In the genomic region with DNA sequence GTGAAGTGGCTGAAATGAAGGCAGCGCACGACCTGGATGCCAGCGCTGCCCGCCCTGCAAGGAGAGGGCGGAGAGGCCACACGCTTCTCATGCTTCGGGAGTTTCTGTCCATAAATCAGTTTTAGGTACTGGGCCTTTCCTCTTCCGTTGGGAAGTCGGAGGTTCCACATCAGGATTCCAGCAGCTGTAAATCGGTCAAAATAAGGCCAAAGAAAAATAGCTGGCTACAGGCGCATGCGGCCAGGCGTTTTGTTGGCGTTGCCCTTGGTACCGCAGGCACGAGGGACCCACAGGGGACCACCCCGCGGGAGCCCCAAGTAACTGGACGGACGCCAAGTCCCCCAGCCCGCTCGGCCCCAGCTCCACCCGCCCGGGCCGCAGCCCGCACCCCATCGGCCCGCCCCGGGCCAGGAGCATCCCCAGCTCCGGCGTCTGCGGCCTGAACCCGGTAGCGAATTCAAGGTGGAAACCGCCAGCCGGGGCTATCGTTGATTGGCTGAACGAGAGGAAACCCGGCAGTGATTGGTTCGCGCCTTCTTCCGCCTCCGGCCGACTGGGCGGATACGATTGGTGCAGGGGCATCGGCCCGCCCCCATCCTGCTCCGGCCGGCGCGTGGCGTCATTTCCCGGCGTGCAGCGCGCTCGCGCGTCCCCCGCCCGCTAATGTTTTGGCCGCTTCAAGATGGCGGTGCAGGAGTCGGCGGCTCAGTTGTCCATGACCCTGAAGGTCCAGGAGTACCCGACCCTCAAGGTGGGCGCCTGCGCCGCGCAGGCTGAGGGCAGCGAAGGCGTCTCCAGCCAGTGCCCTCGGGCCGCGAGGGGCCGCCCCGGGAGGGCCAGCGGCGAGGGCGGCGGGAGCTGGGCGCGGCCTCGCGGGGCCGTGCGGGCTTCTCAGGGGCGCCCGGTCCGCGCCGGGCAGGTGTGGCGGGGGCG, we compare ENCODE assay signal across 1 cellular context.
TF ChIP-seq lines count a peak whose summit lies in the region.

Gene MAEA, plus strand, starts transcription at position 660 of the 933 bp plus-strand sequence. Its CDS starts 23 bp downstream, at position 683.

TF ChIP-seq in GM12878, 131 proteins besides CTCF, POLR2A, EP300 and RAD21 (continued from another document and continues in another):
- TF ChIP-seq, protein P1, sequence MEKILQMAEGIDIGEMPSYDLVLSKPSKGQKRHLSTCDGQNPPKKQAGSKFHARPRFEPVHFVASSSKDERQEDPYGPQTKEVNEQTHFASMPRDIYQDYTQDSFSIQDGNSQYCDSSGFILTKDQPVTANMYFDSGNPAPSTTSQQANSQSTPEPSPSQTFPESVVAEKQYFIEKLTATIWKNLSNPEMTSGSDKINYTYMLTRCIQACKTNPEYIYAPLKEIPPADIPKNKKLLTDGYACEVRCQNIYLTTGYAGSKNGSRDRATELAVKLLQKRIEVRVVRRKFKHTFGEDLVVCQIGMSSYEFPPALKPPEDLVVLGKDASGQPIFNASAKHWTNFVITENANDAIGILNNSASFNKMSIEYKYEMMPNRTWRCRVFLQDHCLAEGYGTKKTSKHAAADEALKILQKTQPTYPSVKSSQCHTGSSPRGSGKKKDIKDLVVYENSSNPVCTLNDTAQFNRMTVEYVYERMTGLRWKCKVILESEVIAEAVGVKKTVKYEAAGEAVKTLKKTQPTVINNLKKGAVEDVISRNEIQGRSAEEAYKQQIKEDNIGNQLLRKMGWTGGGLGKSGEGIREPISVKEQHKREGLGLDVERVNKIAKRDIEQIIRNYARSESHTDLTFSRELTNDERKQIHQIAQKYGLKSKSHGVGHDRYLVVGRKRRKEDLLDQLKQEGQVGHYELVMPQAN (conservative IDR thresholded peaks at IDR 0.05): peak; percentile 97
- TF ChIP-seq CBX5 (IDR thresholded peaks at IDR 0.05; ENCODE audit: low read depth) (no peak), TCF12 (IDR thresholded peaks at IDR 0.05; ENCODE audit: low read depth, low read length) (no peak), MEF2B (IDR thresholded peaks at IDR 0.05; ENCODE audit: partially characterized antibody, poor library complexity, severe bottlenecking) (no peak), JUNB (IDR thresholded peaks at IDR 0.05) (no peak), ZNF622 (IDR thresholded peaks at IDR 0.05) (no peak), POLR2AphosphoS2 (IDR thresholded peaks at IDR 0.05; ENCODE audit: low read depth, low read length) (peak; percentile 51; the same call in 1 of the 2 replicates), ESRRA (IDR thresholded peaks at IDR 0.05; ENCODE audit: low read length) (no peak), CEBPZ (IDR thresholded peaks at IDR 0.05; ENCODE audit: low read depth, low read length) (peak; percentile 65), RELA (IDR thresholded peaks at IDR 0.05; ENCODE audit: borderline replicate concordance, partially characterized antibody) (no peak), SMC3 (IDR thresholded peaks at IDR 0.05; ENCODE audit: borderline replicate concordance, low read length) (no peak), BACH1 (IDR thresholded peaks at IDR 0.05; ENCODE audit: borderline replicate concordance) (peak; percentile 39; the same call in 1 of the 2 replicates), ELK1 (IDR thresholded peaks at IDR 0.05; ENCODE audit: low read depth, low read length) (peak; percentile 48; the same call in 1 of the 2 replicates), KDM1A (IDR thresholded peaks at IDR 0.05; ENCODE audit: borderline replicate concordance) (no peak), CBFB (IDR thresholded peaks at IDR 0.05; ENCODE audit: low read depth) (peak; percentile 23; the same call in 1 of the 2 replicates), POU2F2 (IDR thresholded peaks at IDR 0.05; ENCODE audit: borderline replicate concordance, low read depth, low read length) (peak; percentile 72; the same call in 2 of the 3 replicates), EGR1 (IDR thresholded peaks at IDR 0.05; ENCODE audit: borderline replicate concordance in 1 of 2, low read depth in 2 of 2, low read length in 2 of 2) (0 out of 3 replicates have a peak, but pooled peaks of 1 of the 2 experiments have one; percentile 25), NRF1 (conservative IDR thresholded peaks at IDR 0.05; ENCODE audit: low read depth, low read length) (no peak), NFIC (IDR thresholded peaks at IDR 0.05; ENCODE audit: low read depth, low read length) (no peak), HDGF (IDR thresholded peaks at IDR 0.05) (0 out of 2 replicates have a peak, but pooled peaks have one; percentile 19), ETV6 (conservative IDR thresholded peaks at IDR 0.05 in 1 of 2, IDR thresholded peaks at IDR 0.05 in 1 of 2; ENCODE audit: borderline replicate concordance in 1 of 2, low read depth in 1 of 2) (no peak), ZNF207 (IDR thresholded peaks at IDR 0.05; ENCODE audit: borderline replicate concordance) (no peak), EED (IDR thresholded peaks at IDR 0.05; ENCODE audit: low read depth) (0 out of 2 replicates have a peak, but pooled peaks have one; percentile 21), SPI1 (IDR thresholded peaks at IDR 0.05; ENCODE audit: borderline replicate concordance, insufficient read depth, low read depth, low read length) (no peak), PAX5 (IDR thresholded peaks at IDR 0.05; ENCODE audit: borderline replicate concordance, low read depth, low read length) (peak; percentile 46; the same call in 1 of the 2 replicates), NR2C1 (IDR thresholded peaks at IDR 0.05) (peak; percentile 92), SMARCA5 (IDR thresholded peaks at IDR 0.05) (peak; percentile 68; the same call in 1 of the 2 replicates), GATAD2B (conservative IDR thresholded peaks at IDR 0.05; ENCODE audit: low read depth) (peak; percentile 45; the same call in 1 of the 2 replicates), YBX1 (IDR thresholded peaks at IDR 0.05) (no peak), HDAC2 (IDR thresholded peaks at IDR 0.05) (no peak), EZH2 (IDR thresholded peaks at IDR 0.05; ENCODE audit: borderline replicate concordance, control insufficient read depth, low read depth, low read length) (no peak), ZZZ3 (IDR thresholded peaks at IDR 0.05; ENCODE audit: control insufficient read depth, insufficient read length, low read depth) (no peak), CHD2 (IDR thresholded peaks at IDR 0.05; ENCODE audit: borderline replicate concordance, low read depth, low read length) (peak; percentile 93)
- TF ChIP-seq, protein P2, sequence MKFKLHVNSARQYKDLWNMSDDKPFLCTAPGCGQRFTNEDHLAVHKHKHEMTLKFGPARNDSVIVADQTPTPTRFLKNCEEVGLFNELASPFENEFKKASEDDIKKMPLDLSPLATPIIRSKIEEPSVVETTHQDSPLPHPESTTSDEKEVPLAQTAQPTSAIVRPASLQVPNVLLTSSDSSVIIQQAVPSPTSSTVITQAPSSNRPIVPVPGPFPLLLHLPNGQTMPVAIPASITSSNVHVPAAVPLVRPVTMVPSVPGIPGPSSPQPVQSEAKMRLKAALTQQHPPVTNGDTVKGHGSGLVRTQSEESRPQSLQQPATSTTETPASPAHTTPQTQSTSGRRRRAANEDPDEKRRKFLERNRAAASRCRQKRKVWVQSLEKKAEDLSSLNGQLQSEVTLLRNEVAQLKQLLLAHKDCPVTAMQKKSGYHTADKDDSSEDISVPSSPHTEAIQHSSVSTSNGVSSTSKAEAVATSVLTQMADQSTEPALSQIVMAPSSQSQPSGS (IDR thresholded peaks at IDR 0.05; ENCODE audit: low read length): no peak
- TF ChIP-seq, protein P3, sequence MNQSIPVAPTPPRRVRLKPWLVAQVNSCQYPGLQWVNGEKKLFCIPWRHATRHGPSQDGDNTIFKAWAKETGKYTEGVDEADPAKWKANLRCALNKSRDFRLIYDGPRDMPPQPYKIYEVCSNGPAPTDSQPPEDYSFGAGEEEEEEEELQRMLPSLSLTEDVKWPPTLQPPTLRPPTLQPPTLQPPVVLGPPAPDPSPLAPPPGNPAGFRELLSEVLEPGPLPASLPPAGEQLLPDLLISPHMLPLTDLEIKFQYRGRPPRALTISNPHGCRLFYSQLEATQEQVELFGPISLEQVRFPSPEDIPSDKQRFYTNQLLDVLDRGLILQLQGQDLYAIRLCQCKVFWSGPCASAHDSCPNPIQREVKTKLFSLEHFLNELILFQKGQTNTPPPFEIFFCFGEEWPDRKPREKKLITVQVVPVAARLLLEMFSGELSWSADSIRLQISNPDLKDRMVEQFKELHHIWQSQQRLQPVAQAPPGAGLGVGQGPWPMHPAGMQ (IDR thresholded peaks at IDR 0.05; ENCODE audit: borderline replicate concordance): no peak
- TF ChIP-seq, protein P4, sequence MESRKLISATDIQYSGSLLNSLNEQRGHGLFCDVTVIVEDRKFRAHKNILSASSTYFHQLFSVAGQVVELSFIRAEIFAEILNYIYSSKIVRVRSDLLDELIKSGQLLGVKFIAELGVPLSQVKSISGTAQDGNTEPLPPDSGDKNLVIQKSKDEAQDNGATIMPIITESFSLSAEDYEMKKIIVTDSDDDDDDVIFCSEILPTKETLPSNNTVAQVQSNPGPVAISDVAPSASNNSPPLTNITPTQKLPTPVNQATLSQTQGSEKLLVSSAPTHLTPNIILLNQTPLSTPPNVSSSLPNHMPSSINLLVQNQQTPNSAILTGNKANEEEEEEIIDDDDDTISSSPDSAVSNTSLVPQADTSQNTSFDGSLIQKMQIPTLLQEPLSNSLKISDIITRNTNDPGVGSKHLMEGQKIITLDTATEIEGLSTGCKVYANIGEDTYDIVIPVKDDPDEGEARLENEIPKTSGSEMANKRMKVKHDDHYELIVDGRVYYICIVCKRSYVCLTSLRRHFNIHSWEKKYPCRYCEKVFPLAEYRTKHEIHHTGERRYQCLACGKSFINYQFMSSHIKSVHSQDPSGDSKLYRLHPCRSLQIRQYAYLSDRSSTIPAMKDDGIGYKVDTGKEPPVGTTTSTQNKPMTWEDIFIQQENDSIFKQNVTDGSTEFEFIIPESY (IDR thresholded peaks at IDR 0.05): no peak
- TF ChIP-seq, protein P5, sequence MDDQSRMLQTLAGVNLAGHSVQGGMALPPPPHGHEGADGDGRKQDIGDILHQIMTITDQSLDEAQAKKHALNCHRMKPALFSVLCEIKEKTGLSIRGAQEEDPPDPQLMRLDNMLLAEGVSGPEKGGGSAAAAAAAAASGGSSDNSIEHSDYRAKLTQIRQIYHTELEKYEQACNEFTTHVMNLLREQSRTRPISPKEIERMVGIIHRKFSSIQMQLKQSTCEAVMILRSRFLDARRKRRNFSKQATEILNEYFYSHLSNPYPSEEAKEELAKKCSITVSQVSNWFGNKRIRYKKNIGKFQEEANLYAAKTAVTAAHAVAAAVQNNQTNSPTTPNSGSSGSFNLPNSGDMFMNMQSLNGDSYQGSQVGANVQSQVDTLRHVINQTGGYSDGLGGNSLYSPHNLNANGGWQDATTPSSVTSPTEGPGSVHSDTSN (IDR thresholded peaks at IDR 0.05; ENCODE audit: insufficient replicate concordance, low read depth, low read length): no peak
- TF ChIP-seq, protein P6, sequence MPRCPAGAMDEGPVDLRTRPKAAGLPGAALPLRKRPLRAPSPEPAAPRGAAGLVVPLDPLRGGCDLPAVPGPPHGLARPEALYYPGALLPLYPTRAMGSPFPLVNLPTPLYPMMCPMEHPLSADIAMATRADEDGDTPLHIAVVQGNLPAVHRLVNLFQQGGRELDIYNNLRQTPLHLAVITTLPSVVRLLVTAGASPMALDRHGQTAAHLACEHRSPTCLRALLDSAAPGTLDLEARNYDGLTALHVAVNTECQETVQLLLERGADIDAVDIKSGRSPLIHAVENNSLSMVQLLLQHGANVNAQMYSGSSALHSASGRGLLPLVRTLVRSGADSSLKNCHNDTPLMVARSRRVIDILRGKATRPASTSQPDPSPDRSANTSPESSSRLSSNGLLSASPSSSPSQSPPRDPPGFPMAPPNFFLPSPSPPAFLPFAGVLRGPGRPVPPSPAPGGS (IDR thresholded peaks at IDR 0.05; ENCODE audit: borderline replicate concordance, insufficient read depth, low read depth, low read length, poor library complexity, severe bottlenecking): peak; percentile 34
- TF ChIP-seq, protein P7, sequence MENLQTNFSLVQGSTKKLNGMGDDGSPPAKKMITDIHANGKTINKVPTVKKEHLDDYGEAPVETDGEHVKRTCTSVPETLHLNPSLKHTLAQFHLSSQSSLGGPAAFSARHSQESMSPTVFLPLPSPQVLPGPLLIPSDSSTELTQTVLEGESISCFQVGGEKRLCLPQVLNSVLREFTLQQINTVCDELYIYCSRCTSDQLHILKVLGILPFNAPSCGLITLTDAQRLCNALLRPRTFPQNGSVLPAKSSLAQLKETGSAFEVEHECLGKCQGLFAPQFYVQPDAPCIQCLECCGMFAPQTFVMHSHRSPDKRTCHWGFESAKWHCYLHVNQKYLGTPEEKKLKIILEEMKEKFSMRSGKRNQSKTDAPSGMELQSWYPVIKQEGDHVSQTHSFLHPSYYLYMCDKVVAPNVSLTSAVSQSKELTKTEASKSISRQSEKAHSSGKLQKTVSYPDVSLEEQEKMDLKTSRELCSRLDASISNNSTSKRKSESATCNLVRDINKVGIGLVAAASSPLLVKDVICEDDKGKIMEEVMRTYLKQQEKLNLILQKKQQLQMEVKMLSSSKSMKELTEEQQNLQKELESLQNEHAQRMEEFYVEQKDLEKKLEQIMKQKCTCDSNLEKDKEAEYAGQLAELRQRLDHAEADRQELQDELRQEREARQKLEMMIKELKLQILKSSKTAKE (IDR thresholded peaks at IDR 0.05; ENCODE audit: low read depth, poor library complexity, severe bottlenecking): no peak
